31 cellular contexts compared by ENCODE assay signal in the genomic region with DNA sequence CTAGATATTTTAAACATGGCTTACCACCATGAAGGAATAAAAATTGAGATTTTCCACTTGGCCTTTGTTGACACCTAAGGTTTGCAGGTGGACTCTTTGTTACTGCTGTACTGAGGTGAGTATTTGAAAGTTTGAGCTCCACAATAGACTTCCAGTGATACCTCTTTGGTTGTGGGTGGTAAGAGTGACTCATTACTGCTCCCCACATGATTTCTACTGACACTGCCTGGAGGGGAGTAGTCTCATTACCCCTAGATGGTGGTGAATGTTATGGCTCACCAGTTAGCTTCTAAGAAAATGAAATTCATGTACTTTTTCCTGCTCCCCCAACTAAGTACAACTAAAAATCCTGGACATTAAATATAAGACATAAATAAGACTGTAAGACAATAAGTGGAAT.
DNase-seq lines count a peak whose midpoint lies in the region; ATAC-seq and TF ChIP-seq lines count a peak whose summit lies in the region.
"Had no signal": no experiment of that assay in that cellular context is flagged by ENCODE, and none has a peak within 500 bp of the region (broad histone marks: within the 10 kb centered on the region; RNA-seq: fewer than 3 reads in every experiment).

No MANE protein-coding gene starts in this region.

- no peaks in the 10 kb centered on the region for H3K36me3 Mint-ChIP-seq in activated T-cell treated with anti-CD3 and anti-CD28 coated beads, Interleukin-2, amount 50 U/mL, for 72 hours (ENCODE audit: insufficient read depth in 2 of 2)
- no peaks in the 10 kb centered on the region for H3K36me3 Mint-ChIP-seq in activated T-cell treated with anti-CD3 and anti-CD28 coated beads, Interleukin-2, amount 50 U/mL, for 24 hours (ENCODE audit: low read depth)
- H3K36me3 Mint-ChIP-seq in activated naive CD8-positive, alpha-beta T cell treated with anti-CD3 and anti-CD28 coated beads, Interleukin-2, amount 50 U/mL, for 24 hours (ENCODE audit: low read depth), result no peaks in the 10 kb centered on the region
- no peaks in the 10 kb centered on the region for H3K36me3 Mint-ChIP-seq in CD8-positive, alpha-beta T cell
- H3K36me3 Mint-ChIP-seq: memory B cell had no signal

- no peak overlapping the region for H3K4me3 Mint-ChIP-seq in activated T-cell treated with anti-CD3 and anti-CD28 coated beads, Interleukin-2, amount 50 U/mL, for 72 hours
- no peak overlapping the region for H3K4me3 Mint-ChIP-seq in activated T-cell treated with anti-CD3 and anti-CD28 coated beads, Interleukin-2, amount 50 U/mL, for 24 hours
- no peak overlapping the region for H3K4me3 Mint-ChIP-seq in activated naive CD8-positive, alpha-beta T cell treated with anti-CD3 and anti-CD28 coated beads, Interleukin-2, amount 50 U/mL, for 24 hours
- no peak overlapping the region for H3K4me3 Mint-ChIP-seq in CD8-positive, alpha-beta T cell
- H3K4me3 Mint-ChIP-seq: activated B cell treated with CpG ODN at 0.5 μM for 24 hours; memory B cell; stimulated activated naive CD8-positive, alpha-beta T cell treated with anti-CD3 and anti-CD28 coated beads, Interleukin-15, Interleukin-2, amounts not matched to agents 100 ng/mL and 50 ng/mL, for 24 hours had no signal

- no peak overlapping the region for H3K27ac ChIP-seq in CD8-positive, alpha-beta T cell (ENCODE audit: low read depth, low read length)
- no peak overlapping the region for H3K27ac ChIP-seq in WERI-Rb-1
- H3K27ac ChIP-seq: adrenal gland, brain microvascular endothelial cell, heart left ventricle had no signal

- no peak overlapping the region for H3K27ac Mint-ChIP-seq in activated T-cell treated with anti-CD3 and anti-CD28 coated beads, Interleukin-2, amount 50 U/mL, for 72 hours
- no peak overlapping the region for H3K27ac Mint-ChIP-seq in activated T-cell treated with anti-CD3 and anti-CD28 coated beads, Interleukin-2, amount 50 U/mL, for 24 hours
- H3K27ac Mint-ChIP-seq in activated naive CD8-positive, alpha-beta T cell treated with anti-CD3 and anti-CD28 coated beads, Interleukin-2, amount 50 U/mL, for 24 hours, result no peak overlapping the region
- H3K27ac Mint-ChIP-seq in CD8-positive, alpha-beta T cell, result no peak overlapping the region
- H3K27ac Mint-ChIP-seq: activated B cell treated with CpG ODN at 0.5 μM for 24 hours; memory B cell; stimulated activated naive CD8-positive, alpha-beta T cell treated with anti-CD3 and anti-CD28 coated beads, Interleukin-15, Interleukin-2, amounts not matched to agents 100 ng/mL and 50 ng/mL, for 24 hours had no signal

- no peaks in the 10 kb centered on the region for H3K36me3 ChIP-seq in CD8-positive, alpha-beta T cell (ENCODE audit: insufficient read depth, low read length)
- H3K36me3 ChIP-seq in WERI-Rb-1, result no peaks in the 10 kb centered on the region
- H3K36me3 ChIP-seq: adrenal gland, BE2C, brain microvascular endothelial cell, heart left ventricle had no signal

- no peak overlapping the region for H3K4me3 ChIP-seq in CD8-positive, alpha-beta T cell (ENCODE audit: low read depth, low read length)
- H3K4me3 ChIP-seq in WERI-Rb-1 (ENCODE audit: low read depth, low read length), result no peak overlapping the region
- H3K4me3 ChIP-seq: adrenal gland, heart left ventricle had no signal

- H3K27me3 Mint-ChIP-seq in activated T-cell treated with anti-CD3 and anti-CD28 coated beads, Interleukin-2, amount 50 U/mL, for 72 hours (ENCODE audit: low read depth), result no peaks in the 10 kb centered on the region
- no peaks in the 10 kb centered on the region for H3K27me3 Mint-ChIP-seq in activated T-cell treated with anti-CD3 and anti-CD28 coated beads, Interleukin-2, amount 50 U/mL, for 24 hours
- H3K27me3 Mint-ChIP-seq in activated naive CD8-positive, alpha-beta T cell treated with anti-CD3 and anti-CD28 coated beads, Interleukin-2, amount 50 U/mL, for 24 hours, result no peaks in the 10 kb centered on the region
- H3K27me3 Mint-ChIP-seq in CD8-positive, alpha-beta T cell (ENCODE audit: low read depth), result no peaks in the 10 kb centered on the region
- H3K27me3 Mint-ChIP-seq: activated B cell treated with CpG ODN at 0.5 μM for 24 hours; memory B cell; stimulated activated naive CD8-positive, alpha-beta T cell treated with anti-CD3 and anti-CD28 coated beads, Interleukin-15, Interleukin-2, amounts not matched to agents 100 ng/mL and 50 ng/mL, for 24 hours had no signal

- no peak for DNase-seq in activated T-cell treated with anti-CD3 and anti-CD28 coated beads, Interleukin-2, amount 50 U/mL, for 72 hours
- no peak for DNase-seq in activated T-cell treated with anti-CD3 and anti-CD28 coated beads, Interleukin-2, amount 50 U/mL, for 24 hours
- DNase-seq in activated naive CD8-positive, alpha-beta T cell treated with anti-CD3 and anti-CD28 coated beads, Interleukin-2, amount 50 U/mL, for 24 hours, result no peak
- DNase-seq in H4 (ENCODE audit: low spot score) (no peak), WERI-Rb-1 (no peak)
- no peak for DNase-seq in CD8-positive, alpha-beta T cell
- DNase-seq: activated B cell treated with CpG ODN at 0.5 μM for 24 hours; activated CD4-positive, alpha-beta T cell treated with anti-CD3 and anti-CD28 coated beads, Interleukin-2, amount 50 U/mL, for 48 hours; activated gamma-delta T cell treated with Interleukin-2 at 50 U/mL for 16 hours; activated T-cell treated with anti-CD3 and anti-CD28 coated beads for 4 hours; adrenal gland; BE2C; brain microvascular endothelial cell; DMS53; effector CD4-positive, alpha-beta T cell; GDM1; heart left ventricle; IMR-90; left colon; NCI-H1417; NCI-H2081 treated with DMSO at 0.1 percent for 48 hours; SHP77 treated with DMSO at 0.1 percent for 48 hours; stimulated activated CD4-positive, alpha-beta T cell treated with anti-CD3 and anti-CD28 coated beads, Interleukin-4, amount 100 ng/mL, for 4 hours; T1000; trophoblast cell had no signal

- intact Hi-C loops in CD8-positive, alpha-beta T cell (cut with DNase I, micrococcal nuclease), result no loop called here

- no peaks in the 10 kb centered on the region for H3K9me3 ChIP-seq in CD8-positive, alpha-beta T cell (ENCODE audit: low read length)
- no peaks in the 10 kb centered on the region for H3K9me3 ChIP-seq in WERI-Rb-1 (ENCODE audit: severe bottlenecking)
- H3K9me3 ChIP-seq: adrenal gland, BE2C, heart left ventricle had no signal

- no peak for TF ChIP-seq CTCF in CD8-positive, alpha-beta T cell (IDR thresholded peaks at IDR 0.05)
- TF ChIP-seq CTCF in WERI-Rb-1 (IDR thresholded peaks at IDR 0.05; ENCODE audit: low read depth, low read length), result no peak

- no peaks in the 10 kb centered on the region for H3K9me3 Mint-ChIP-seq in activated T-cell treated with anti-CD3 and anti-CD28 coated beads, Interleukin-2, amount 50 U/mL, for 72 hours
- no peaks in the 10 kb centered on the region for H3K9me3 Mint-ChIP-seq in activated T-cell treated with anti-CD3 and anti-CD28 coated beads, Interleukin-2, amount 50 U/mL, for 24 hours
- peaks cover 4% of the 10 kb centered on the region for H3K9me3 Mint-ChIP-seq in activated naive CD8-positive, alpha-beta T cell treated with anti-CD3 and anti-CD28 coated beads, Interleukin-2, amount 50 U/mL, for 24 hours
- H3K9me3 Mint-ChIP-seq in CD8-positive, alpha-beta T cell, result no peaks in the 10 kb centered on the region
- H3K9me3 Mint-ChIP-seq: activated B cell treated with CpG ODN at 0.5 μM for 24 hours; stimulated activated naive CD8-positive, alpha-beta T cell treated with anti-CD3 and anti-CD28 coated beads, Interleukin-15, Interleukin-2, amounts not matched to agents 100 ng/mL and 50 ng/mL, for 24 hours had no signal

- H3K4me1 Mint-ChIP-seq in activated T-cell treated with anti-CD3 and anti-CD28 coated beads, Interleukin-2, amount 50 U/mL, for 72 hours (ENCODE audit: low read depth), result peaks cover 5% of the 10 kb centered on the region
- H3K4me1 Mint-ChIP-seq in activated T-cell treated with anti-CD3 and anti-CD28 coated beads, Interleukin-2, amount 50 U/mL, for 24 hours (ENCODE audit: low read depth), result no peaks in the 10 kb centered on the region
- H3K4me1 Mint-ChIP-seq in activated naive CD8-positive, alpha-beta T cell treated with anti-CD3 and anti-CD28 coated beads, Interleukin-2, amount 50 U/mL, for 24 hours, result peaks cover 2% of the 10 kb centered on the region
- no peaks in the 10 kb centered on the region for H3K4me1 Mint-ChIP-seq in CD8-positive, alpha-beta T cell (ENCODE audit: low read depth)
- H3K4me1 Mint-ChIP-seq: activated B cell treated with CpG ODN at 0.5 μM for 24 hours, memory B cell had no signal

- POLR2A ChIA-PET in CD8-positive, alpha-beta T cell (lab: Charles Lee), result no interaction called here

- ATAC-seq in activated T-cell treated with anti-CD3 and anti-CD28 coated beads, Interleukin-2, amount 50 U/mL, for 72 hours (replicated peaks in 1 of 2), result peak; percentile 50 to 83
- ATAC-seq in HG03378 (IDR thresholded peaks at IDR 0.05; ENCODE audit: unreplicated experiment) (peak; percentile 58), HG02588 (IDR thresholded peaks at IDR 0.05; ENCODE audit: unreplicated experiment) (no peak)
- ATAC-seq in activated naive CD8-positive, alpha-beta T cell treated with anti-CD3 and anti-CD28 coated beads, Interleukin-2, amount 50 U/mL, for 24 hours, result peak; percentile 86
- ATAC-seq in CD8-positive, alpha-beta T cell, result no peak
- ATAC-seq: HCT116, heart left ventricle, left colon, sciatic nerve had no signal

- CTCF ChIA-PET in CD8-positive, alpha-beta T cell (lab: Charles Lee), result no interaction called here

- H3K27me3 ChIP-seq in CD8-positive, alpha-beta T cell (ENCODE audit: insufficient read depth, low read length), result no peaks in the 10 kb centered on the region
- no peaks in the 10 kb centered on the region for H3K27me3 ChIP-seq in WERI-Rb-1 (ENCODE audit: insufficient read depth, low read depth, severe bottlenecking)
- H3K27me3 ChIP-seq: adrenal gland, BE2C, brain microvascular endothelial cell, heart left ventricle had no signal

- H3K4me1 ChIP-seq in CD8-positive, alpha-beta T cell (ENCODE audit: insufficient read depth, low read length), result no peaks in the 10 kb centered on the region
- H3K4me1 ChIP-seq: adrenal gland, BE2C, heart left ventricle had no signal

Comparison
In these comparisons a context has a peak if more than half of its experiments do, and no peak if none do; other contexts are left out.
1. ATAC-seq: peak in activated T-cell treated with anti-CD3 and anti-CD28 coated beads, Interleukin-2, amount 50 U/mL, for 72 hours (2 of 2), HG03378 (single experiment) and activated naive CD8-positive, alpha-beta T cell treated with anti-CD3 and anti-CD28 coated beads, Interleukin-2, amount 50 U/mL, for 24 hours (single experiment); none in CD8-positive, alpha-beta T cell (single experiment) and HG02588 (single experiment).